Comparison of ENCODE assay signal across 1 cellular context in genomic region chr5:612498-613424, GRCh38.
TF ChIP-seq lines count a peak whose summit lies in the region.

No MANE protein-coding gene starts in this region.

TF ChIP-seq in HEK293, 187 proteins besides CTCF, POLR2A, EP300 and RAD21 (continued from another document):
- 0 out of 2 replicates have a peak, but pooled peaks have one; percentile 19 for TF ChIP-seq REST (tag by site-specific recombination; IDR thresholded peaks at IDR 0.05)
- peak; percentile 55 for TF ChIP-seq ZBTB26 (tag by site-specific recombination; optimal IDR thresholded peaks at IDR 0.05)
- peak; percentile 86 for TF ChIP-seq ZNF692 (tag by site-specific recombination; IDR thresholded peaks at IDR 0.05)
- TF ChIP-seq KLF1 (tag by site-specific recombination; IDR thresholded peaks at IDR 0.05) = peak; percentile 7; the same call in 1 of the 2 replicates
